1 cellular context compared by ENCODE assay signal in the genomic region with DNA sequence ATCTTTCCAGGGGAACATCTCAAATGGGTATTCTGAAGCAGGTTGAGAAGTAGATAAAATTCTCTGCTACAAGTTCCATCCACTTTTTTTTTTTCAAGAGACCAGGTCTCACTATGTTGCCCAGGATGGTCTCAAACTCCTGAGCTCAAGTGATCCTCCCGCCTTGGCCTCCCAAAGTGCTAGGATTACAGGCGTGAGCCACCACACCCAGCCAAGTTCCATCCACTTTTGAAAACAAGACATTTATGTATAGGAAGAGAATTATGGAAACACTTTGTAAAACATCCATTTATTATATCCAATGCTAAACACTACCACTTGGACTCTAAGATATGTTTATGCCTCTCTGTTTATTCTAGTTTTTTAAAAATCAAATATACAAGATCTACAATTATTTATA.
TF ChIP-seq lines count a peak whose summit lies in the region.

No MANE protein-coding gene starts in this region.

TF ChIP-seq in A549, 52 proteins besides CTCF, POLR2A, EP300 and RAD21 (continued from another document):
- TF ChIP-seq, protein P1, sequence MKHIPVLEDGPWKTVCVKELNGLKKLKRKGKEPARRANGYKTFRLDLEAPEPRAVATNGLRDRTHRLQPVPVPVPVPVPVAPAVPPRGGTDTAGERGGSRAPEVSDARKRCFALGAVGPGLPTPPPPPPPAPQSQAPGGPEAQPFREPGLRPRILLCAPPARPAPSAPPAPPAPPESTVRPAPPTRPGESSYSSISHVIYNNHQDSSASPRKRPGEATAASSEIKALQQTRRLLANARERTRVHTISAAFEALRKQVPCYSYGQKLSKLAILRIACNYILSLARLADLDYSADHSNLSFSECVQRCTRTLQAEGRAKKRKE (CRISPR knock-in tag; IDR thresholded peaks at IDR 0.05; ENCODE audit: low read depth) = no peak
